Comparison of ENCODE assay signal across 8 cellular contexts in genomic region chr2:241733391-241734207, GRCh38. TPM values are rescaled to one million over a fixed set of nuclear protein-coding genes. Genes with fewer than 3 reads are reported as not detected.
A peak's percentile ranks its signal among the peaks of the same experiment; 100 is the strongest.
DNase-seq lines count a peak whose midpoint lies in the region; ATAC-seq, FAIRE-seq and TF ChIP-seq lines count a peak whose summit lies in the region.

No MANE protein-coding gene starts in this region.

- no peak overlapping the region for H3K27ac ChIP-seq in K562 (ENCODE audit: extremely low read depth, low read depth, low read length)

- H3K27me3 Mint-ChIP-seq in activated T-cell treated with anti-CD3 and anti-CD28 coated beads, Interleukin-2, amount 50 U/mL, for 72 hours (ENCODE audit: low read depth), result no peaks in the 10 kb centered on the region
- no peaks in the 10 kb centered on the region for H3K27me3 Mint-ChIP-seq in type B pancreatic cell

- no peak for TF ChIP-seq RAD21 in K562 (CRISPR knock-in tag; conservative IDR thresholded peaks at IDR 0.05 in 1 of 2, IDR thresholded peaks at IDR 0.05 in 1 of 2)

- ATAC-seq in activated T-cell treated with anti-CD3 and anti-CD28 coated beads, Interleukin-2, amount 50 U/mL, for 72 hours (replicated peaks in 1 of 2), result no peak
- ATAC-seq in K562, result no peak

- WGBS in K562 (ENCODE audit: insufficient coverage, low coverage, missing lambda C conversion rate), result 83% methylated on average over 16 of the region's 23 CpGs

- peak overlapping the region; percentile 34 to 88; a peak in 3 of 4 replicates for H3K9ac ChIP-seq in K562 (ENCODE audit: insufficient read depth in 1 of 2, low read depth in 2 of 2, low read length in 2 of 2)

- no peak for TF ChIP-seq POLR2A in K562 (conservative IDR thresholded peaks at IDR 0.05)

- H3K36me3 ChIP-seq in K562 (ENCODE audit: control insufficient read depth, insufficient read depth, low read length), result peaks cover 10% of the 10 kb centered on the region; the same call in 1 of the 3 replicates

- H3K4me1 ChIP-seq in K562 (replicated peaks in 1 of 2; ENCODE audit: control insufficient read depth in 2 of 2, insufficient read depth in 2 of 2, low read length in 2 of 2), result peaks cover 4 to 44% of the 10 kb centered on the region in 2 experiments; a peak in 3 of 5 replicates

- H3K36me3 Mint-ChIP-seq in activated T-cell treated with anti-CD3 and anti-CD28 coated beads, Interleukin-2, amount 50 U/mL, for 72 hours (ENCODE audit: insufficient read depth in 2 of 2), result peaks cover 2 to 6% of the 10 kb centered on the region in 2 donors
- no peaks in the 10 kb centered on the region for H3K36me3 Mint-ChIP-seq in type B pancreatic cell

- CTCF ChIA-PET in K562 (lab: Yijun Ruan, JAX; ENCODE audit: low intra/inter-chr PET ratio), result no interaction called here

- H3K4me2 ChIP-seq in K562 (ENCODE audit: insufficient read depth, low read length), result peak overlapping the region; percentile 65

- H3K4me3 ChIP-seq in K562, result peak overlapping the region; percentile 74

- in situ Hi-C loops in K562 (cut with MboI), result no loop called here

- H3K4me3 Mint-ChIP-seq in activated T-cell treated with anti-CD3 and anti-CD28 coated beads, Interleukin-2, amount 50 U/mL, for 72 hours, result peak overlapping the region; percentile 77 to 78
- H3K4me3 Mint-ChIP-seq in type B pancreatic cell, result peak overlapping the region; percentile 65

- peaks cover 54% of the 10 kb centered on the region for H3K4me1 Mint-ChIP-seq in activated T-cell treated with anti-CD3 and anti-CD28 coated beads, Interleukin-2, amount 50 U/mL, for 72 hours (ENCODE audit: low read depth)
- H3K4me1 Mint-ChIP-seq in type B pancreatic cell (ENCODE audit: unreplicated experiment), result peaks cover 9% of the 10 kb centered on the region

- no peak for TF ChIP-seq EP300 in K562 (IDR thresholded peaks at IDR 0.05; ENCODE audit: low read length)

- intact Hi-C loops in K562 (cut with micrococcal nuclease), result loop anchor here (5.0 kb wide), 2 partner anchors 46 to 149 kb away; partner anchors contain the start of gene DTYMK

- POLR2A ChIA-PET in K562 (lab: Yijun Ruan, JAX), result no interaction called here

- peaks cover 19% of the 10 kb centered on the region for H3K79me2 ChIP-seq in K562 (ENCODE audit: control insufficient read depth, insufficient read depth, low read length)

- peak overlapping the region; percentile 89 for H2AFZ ChIP-seq in K562 (ENCODE audit: low read depth, low read length)

- no peak for FAIRE-seq in K562 (lab: Jason Lieb, UNC)

- H3K27ac Mint-ChIP-seq in activated T-cell treated with anti-CD3 and anti-CD28 coated beads, Interleukin-2, amount 50 U/mL, for 72 hours, result no peak overlapping the region
- H3K27ac Mint-ChIP-seq in type B pancreatic cell, result no peak overlapping the region

- H4K20me1 ChIP-seq in K562 (replicated peaks; ENCODE audit: control insufficient read depth, insufficient read depth, low read length), result 0 out of 2 replicates have a peak, but pooled peaks cover 3% of the 10 kb centered on the region

- no peaks in the 10 kb centered on the region for H3K9me3 ChIP-seq in K562 (replicated peaks; ENCODE audit: control insufficient read depth, insufficient read depth, low read depth, low read length)

- BruUV-seq in K562 (replicated peaks; lab: Mats Ljungman, UMichigan), result no TSS peak

- H3K27me3 ChIP-seq in K562 (ENCODE audit: control insufficient read depth in 2 of 2, insufficient read depth in 2 of 2, low read length in 2 of 2), result no peaks in the 10 kb centered on the region

- no peak for DNase-seq in activated T-cell treated with anti-CD3 and anti-CD28 coated beads, Interleukin-2, amount 50 U/mL, for 72 hours
- DNase-seq in activated T-cell treated with anti-CD3 and anti-CD28 coated beads, Interleukin-2, amount 50 U/mL, for 48 hours, result no peak
- DNase-seq in K562 (ENCODE audit: extremely low read depth in 1 of 4, low spot score in 3 of 4) (no peak), medulla oblongata (ENCODE audit: extremely low spot score) (peak; percentile 4), type B pancreatic cell (ENCODE audit: extremely low spot score, unreplicated experiment) (no peak), cortex of kidney (lab: John Stamatoyannopoulos, UW) (no peak), AG20443 (ENCODE audit: low spot score) (no peak), NCI-H1436 treated with DMSO at 0.1 percent for 48 hours (lab: John Stamatoyannopoulos, UW) (no peak)

- no peaks in the 10 kb centered on the region for H3K9me1 ChIP-seq in K562 (ENCODE audit: control insufficient read depth, insufficient read depth, low read length)

- TF ChIP-seq CTCF in K562 (IDR thresholded peaks at IDR 0.05 in 2 of 3, conservative IDR thresholded peaks at IDR 0.05 in 1 of 3; ENCODE audit: insufficient read depth in 2 of 3, low read depth in 1 of 3, low read length in 3 of 3) (no peak), type B pancreatic cell (conservative IDR thresholded peaks at IDR 0.05) (no peak)

- no peaks in the 10 kb centered on the region for H3K9me3 Mint-ChIP-seq in activated T-cell treated with anti-CD3 and anti-CD28 coated beads, Interleukin-2, amount 50 U/mL, for 72 hours
- H3K9me3 Mint-ChIP-seq in type B pancreatic cell, result no peaks in the 10 kb centered on the region

RNA-seq across cellular contexts. Expression of gene D2HGDH, which starts 0.8 kb away (rescaled TPM):
- 10 to 100 TPM; 24.0 to 25.8 TPM for total RNA-seq in activated T-cell treated with anti-CD3 and anti-CD28 coated beads, Interleukin-2, amount 50 U/mL, for 72 hours
- total RNA-seq in K562 (2011; cell fraction: chromatin; rRNA removed; ENCODE audit: low replicate concordance), result 47.1 and 160 TPM in 2 replicates
- total RNA-seq in K562 (2011; cell fraction: nucleolus; rRNA removed), result 99.4 and 106 TPM in 2 replicates
- 49.9 and 63.9 TPM in 2 replicates for total RNA-seq in K562 (2011; cell fraction: nucleoplasm; rRNA removed)
- total RNA-seq in K562 (2014; rRNA removed) (22.4 and 23.3 TPM in 2 replicates), K562 (2014; rRNA removed; fragmentation: Illumina TruSeq; extraction: Trizol) (1.7 and 4.4 TPM in 2 replicates), K562 (2015; rRNA removed; fragmentation: Illumina TruSeq; extraction: Trizol) (10.3 and 10.9 TPM in 2 replicates), K562 (2021) (26.0 and 30.8 TPM in 2 replicates), type B pancreatic cell (ENCODE audit: low replicate concordance) (17.3 and 36.0 TPM in 2 replicates)
- polyA plus RNA-seq in K562 (2011; rRNA removed) (15.2 and 25.7 TPM in 2 replicates), K562 (2014; fragmentation: Illumina TruSeq; extraction: Trizol) (5.1 and 10.1 TPM in 2 replicates), K562 (2014; fragmentation: Nextera tagmentation; extraction: Ambion mirVana) (under 1 TPM; 0.39 to 0.52 TPM), K562 (2014; rRNA removed) (26.5 and 29.0 TPM in 2 replicates)
- 10.4 and 20.9 TPM in 2 replicates for polyA plus RNA-seq in K562 (2011; cell fraction: cytosol; rRNA removed)
- polyA plus RNA-seq in K562 (2011; cell fraction: nucleus; rRNA removed), result 136 and 197 TPM in 2 replicates
- polyA plus RNA-seq in K562 (2012), result 28.7 and 36.6 TPM in 2 replicates
- polyA minus RNA-seq in K562 (2011; rRNA and poly(A)+ RNA removed), result 4.4 and 10.4 TPM in 2 replicates
- 14.4 and 21.0 TPM in 2 replicates for polyA minus RNA-seq in K562 (2011; cell fraction: cytosol; rRNA and poly(A)+ RNA removed)
- 33.7 and 35.7 TPM in 2 replicates for polyA minus RNA-seq in K562 (2011; cell fraction: nucleus; rRNA and poly(A)+ RNA removed)

RNA-seq across cellular contexts. Expression of gene ING5, which starts 31.8 kb away (rescaled TPM):
- 10 to 100 TPM; 39.9 to 42.6 TPM for total RNA-seq in activated T-cell treated with anti-CD3 and anti-CD28 coated beads, Interleukin-2, amount 50 U/mL, for 72 hours
- 115 and 209 TPM in 2 replicates for total RNA-seq in K562 (2011; cell fraction: chromatin; rRNA removed; ENCODE audit: low replicate concordance)
- total RNA-seq in K562 (2011; cell fraction: nucleolus; rRNA removed), result 112 and 114 TPM in 2 replicates
- 67.4 and 95.2 TPM in 2 replicates for total RNA-seq in K562 (2011; cell fraction: nucleoplasm; rRNA removed)
- 28.7 and 30.5 TPM in 2 replicates for total RNA-seq in K562 (2014; rRNA removed)
- 23.2 and 27.9 TPM in 2 replicates for total RNA-seq in K562 (2014; rRNA removed; fragmentation: Illumina TruSeq; extraction: Trizol)
- total RNA-seq in K562 (2015; rRNA removed; fragmentation: Illumina TruSeq; extraction: Trizol), result 26.9 and 28.4 TPM in 2 replicates
- 25.1 and 27.5 TPM in 2 replicates for total RNA-seq in K562 (2021)
- polyA plus RNA-seq in K562 (2011; rRNA removed), result 32.0 and 37.2 TPM in 2 replicates
- 27.3 and 27.8 TPM in 2 replicates for polyA plus RNA-seq in K562 (2011; cell fraction: cytosol; rRNA removed)
- 77.4 and 82.1 TPM in 2 replicates for polyA plus RNA-seq in K562 (2011; cell fraction: nucleus; rRNA removed)
- 23.3 and 29.6 TPM in 2 replicates for polyA plus RNA-seq in K562 (2012)
- 21.9 and 23.2 TPM in 2 replicates for polyA plus RNA-seq in K562 (2014; fragmentation: Illumina TruSeq; extraction: Trizol)
- polyA plus RNA-seq in K562 (2014; fragmentation: Nextera tagmentation; extraction: Ambion mirVana), result 10 to 100 TPM; 10.4 to 13.2 TPM
- 53.3 and 73.4 TPM in 2 replicates for polyA plus RNA-seq in K562 (2014; rRNA removed)
- polyA minus RNA-seq in K562 (2011; rRNA and poly(A)+ RNA removed), result 33.2 and 34.8 TPM in 2 replicates
- polyA minus RNA-seq in K562 (2011; cell fraction: cytosol; rRNA and poly(A)+ RNA removed), result 17.5 and 22.4 TPM in 2 replicates
- polyA minus RNA-seq in K562 (2011; cell fraction: nucleus; rRNA and poly(A)+ RNA removed), result 22.6 and 23.5 TPM in 2 replicates
- total RNA-seq in type B pancreatic cell (ENCODE audit: low replicate concordance), result 37.6 and 48.8 TPM in 2 replicates

RNA-seq across cellular contexts. Expression of gene GAL3ST2, which starts 43.0 kb away (rescaled TPM):
- under 1 TPM; 0.53 to 0.82 TPM for total RNA-seq in activated T-cell treated with anti-CD3 and anti-CD28 coated beads, Interleukin-2, amount 50 U/mL, for 72 hours
- total RNA-seq in K562 (2011; cell fraction: chromatin; rRNA removed; ENCODE audit: low replicate concordance), result 0.51 and 1.8 TPM in 2 replicates
- total RNA-seq in K562 (2011; cell fraction: nucleolus; rRNA removed), result 1.8 and 2.2 TPM in 2 replicates
- total RNA-seq in K562 (2011; cell fraction: nucleoplasm; rRNA removed), result 1.1 TPM in 1 of 2 replicates, not detected in the other
- total RNA-seq in K562 (2014; rRNA removed), result 0.61 TPM in 1 of 2 replicates, not detected in the other
- total RNA-seq in K562 (2014; rRNA removed; fragmentation: Illumina TruSeq; extraction: Trizol), result not detected in 2 replicates
- total RNA-seq in K562 (2015; rRNA removed; fragmentation: Illumina TruSeq; extraction: Trizol), result not detected in 2 replicates
- 0.31 and 0.42 TPM in 2 replicates for total RNA-seq in K562 (2021)
- polyA plus RNA-seq in K562 (2011; rRNA removed), result 0.08 TPM in 1 of 2 replicates, not detected in the other
- not detected in 2 replicates for polyA plus RNA-seq in K562 (2011; cell fraction: cytosol; rRNA removed)
- polyA plus RNA-seq in K562 (2011; cell fraction: nucleus; rRNA removed), result 0.15 and 0.43 TPM in 2 replicates
- 0.90 and 1.00 TPM in 2 replicates for polyA plus RNA-seq in K562 (2012)
- not detected in 2 replicates for polyA plus RNA-seq in K562 (2014; fragmentation: Illumina TruSeq; extraction: Trizol)
- not detected for polyA plus RNA-seq in K562 (2014; fragmentation: Nextera tagmentation; extraction: Ambion mirVana)
- 0.38 TPM in 1 of 2 replicates, not detected in the other for polyA plus RNA-seq in K562 (2014; rRNA removed)
- not detected in 2 replicates for polyA minus RNA-seq in K562 (2011; rRNA and poly(A)+ RNA removed)
- polyA minus RNA-seq in K562 (2011; cell fraction: cytosol; rRNA and poly(A)+ RNA removed), result not detected in 2 replicates
- 0.33 and 0.67 TPM in 2 replicates for polyA minus RNA-seq in K562 (2011; cell fraction: nucleus; rRNA and poly(A)+ RNA removed)
- 0.19 and 0.29 TPM in 2 replicates for total RNA-seq in type B pancreatic cell (ENCODE audit: low replicate concordance)

RNA-seq across cellular contexts. Expression of gene DTYMK, which starts 47.0 kb away (rescaled TPM):
- total RNA-seq in activated T-cell treated with anti-CD3 and anti-CD28 coated beads, Interleukin-2, amount 50 U/mL, for 72 hours, result 10 to 100 TPM; 64.6 to 97.5 TPM
- total RNA-seq in K562 (2011; cell fraction: chromatin; rRNA removed; ENCODE audit: low replicate concordance), result 57.7 and 95.5 TPM in 2 replicates
- total RNA-seq in K562 (2011; cell fraction: nucleolus; rRNA removed), result 74.7 and 77.5 TPM in 2 replicates
- 86.8 and 106 TPM in 2 replicates for total RNA-seq in K562 (2011; cell fraction: nucleoplasm; rRNA removed)
- total RNA-seq in K562 (2014; rRNA removed), result 78.1 and 81.1 TPM in 2 replicates
- 26.5 and 31.9 TPM in 2 replicates for total RNA-seq in K562 (2014; rRNA removed; fragmentation: Illumina TruSeq; extraction: Trizol)
- total RNA-seq in K562 (2015; rRNA removed; fragmentation: Illumina TruSeq; extraction: Trizol), result 47.9 and 55.3 TPM in 2 replicates
- 83.3 and 85.0 TPM in 2 replicates for total RNA-seq in K562 (2021)
- polyA plus RNA-seq in K562 (2011; rRNA removed), result 51.2 and 51.8 TPM in 2 replicates
- 45.7 and 67.7 TPM in 2 replicates for polyA plus RNA-seq in K562 (2011; cell fraction: cytosol; rRNA removed)
- 49.7 and 59.0 TPM in 2 replicates for polyA plus RNA-seq in K562 (2011; cell fraction: nucleus; rRNA removed)
- polyA plus RNA-seq in K562 (2012), result 49.1 and 64.7 TPM in 2 replicates
- polyA plus RNA-seq in K562 (2014; fragmentation: Illumina TruSeq; extraction: Trizol), result 43.4 and 50.3 TPM in 2 replicates
- polyA plus RNA-seq in K562 (2014; fragmentation: Nextera tagmentation; extraction: Ambion mirVana), result 10 to 100 TPM in 1 of 2 experiments, 1 to 10 TPM in 1; 8.2 to 20.4 TPM
- polyA plus RNA-seq in K562 (2014; rRNA removed), result 68.7 and 79.5 TPM in 2 replicates
- polyA minus RNA-seq in K562 (2011; rRNA and poly(A)+ RNA removed), result 9.9 and 12.3 TPM in 2 replicates
- polyA minus RNA-seq in K562 (2011; cell fraction: cytosol; rRNA and poly(A)+ RNA removed), result 22.5 and 22.9 TPM in 2 replicates
- polyA minus RNA-seq in K562 (2011; cell fraction: nucleus; rRNA and poly(A)+ RNA removed), result 12.9 and 17.8 TPM in 2 replicates
- 32.7 and 66.7 TPM in 2 replicates for total RNA-seq in type B pancreatic cell (ENCODE audit: low replicate concordance)
